In the genomic region with DNA sequence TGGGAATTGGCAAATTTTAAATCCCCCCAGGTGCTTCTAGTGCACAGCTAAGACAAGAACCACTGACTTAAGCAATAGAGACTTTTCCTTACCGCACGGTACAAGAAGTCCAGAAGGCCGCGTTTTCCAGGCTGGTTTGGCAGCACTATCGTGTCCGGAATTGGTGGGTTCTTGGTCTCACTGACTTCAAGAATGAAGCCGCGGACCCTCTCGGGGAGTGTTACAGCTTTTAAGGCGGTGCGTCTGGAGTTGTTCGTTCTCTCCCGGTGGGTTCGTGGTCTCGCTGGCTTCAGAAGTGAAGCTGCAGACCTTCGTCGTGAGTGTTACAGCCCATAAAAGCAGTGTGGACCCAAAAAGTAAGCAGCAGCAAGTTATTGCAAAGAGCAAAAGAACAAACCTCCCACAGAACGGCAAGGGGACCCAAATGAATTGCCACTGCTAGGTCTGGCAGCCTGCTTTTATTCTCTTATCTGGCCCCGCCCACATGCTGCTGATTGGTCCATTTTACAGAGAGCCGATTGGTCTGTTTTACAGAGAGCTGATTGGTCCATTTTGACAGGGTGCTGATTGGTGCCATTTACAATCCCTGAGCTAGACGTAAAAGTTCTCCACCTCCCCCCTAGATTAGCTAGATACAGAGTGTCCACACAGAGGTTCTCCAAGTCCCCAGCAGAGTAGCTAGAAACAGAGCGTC, we compare ENCODE assay signal across 28 cellular contexts.
"Had no signal": no experiment of that assay in that cellular context is flagged by ENCODE, and none has a peak within 500 bp of the region (broad histone marks: within the 10 kb centered on the region; RNA-seq: fewer than 3 reads in every experiment).

No MANE protein-coding gene starts in this region.

- H3K4me3 ChIP-seq: ascending aorta, body of pancreas, SK-N-MC had no signal

- H3K9me3 Mint-ChIP-seq: activated naive CD4-positive, alpha-beta T cell treated with anti-CD3 and anti-CD28 coated beads, Interleukin-2, amount 10 ng/mL, durations not matched to agents 7 days and 5 days; activated T-helper 17 cell treated with anti-CD3 and anti-CD28 coated beads, Interleukin-2, amount 50 U/mL, for 72 hours; T-cell had no signal

- H3K27ac Mint-ChIP-seq: activated naive CD4-positive, alpha-beta T cell treated with anti-CD3 and anti-CD28 coated beads, Interleukin-2, amount 10 ng/mL, durations not matched to agents 7 days and 5 days; activated T-helper 17 cell treated with anti-CD3 and anti-CD28 coated beads, Interleukin-2, amount 50 U/mL, for 72 hours; T-cell had no signal

- H3K4me1 ChIP-seq: ascending aorta, body of pancreas had no signal

- DNase-seq: activated CD4-positive, alpha-beta T cell treated with anti-CD3 and anti-CD28 coated beads, Interleukin-2, amount 50 U/mL, for 48 hours; activated CD4-positive, CD25-positive, alpha-beta regulatory T cell; activated gamma-delta T cell treated with Interleukin-2 at 50 U/mL for 16 hours; activated naive CD4-positive, alpha-beta T cell treated with anti-CD3 and anti-CD28 coated beads, Interleukin-2, amount 10 ng/mL, durations not matched to agents 7 days and 5 days; activated T-cell treated with anti-CD3 and anti-CD28 coated beads for 4 hours; body of pancreas; central memory CD4-positive, alpha-beta T cell; IMR-90; KG1; NCI-H1092 treated with DMSO at 0.1 percent for 48 hours; NCI-H1417 treated with DMSO at 0.1 percent for 48 hours; NCI-H1694; NCI-H2029; NCI-H2107; NCI-H2171 treated with DMSO at 0.1 percent for 48 hours; NCI-H226; NCI-H510A; NCI-H526 treated with DMSO at 0.1 percent for 48 hours; NCI-H82; OCI-M1; T-cell; T-helper 2 cell; T1000 had no signal

- H3K4me3 Mint-ChIP-seq: activated naive CD4-positive, alpha-beta T cell treated with anti-CD3 and anti-CD28 coated beads, Interleukin-2, amount 10 ng/mL, durations not matched to agents 7 days and 5 days; activated T-helper 17 cell treated with anti-CD3 and anti-CD28 coated beads, Interleukin-2, amount 50 U/mL, for 72 hours; T-cell had no signal

- H3K27ac ChIP-seq: ascending aorta, body of pancreas, SK-N-MC had no signal

- H3K36me3 ChIP-seq: ascending aorta had no signal

- H3K27me3 ChIP-seq: ascending aorta, body of pancreas had no signal

- H3K9me3 ChIP-seq: ascending aorta, body of pancreas had no signal

- H3K36me3 Mint-ChIP-seq: activated naive CD4-positive, alpha-beta T cell treated with anti-CD3 and anti-CD28 coated beads, Interleukin-2, amount 10 ng/mL, durations not matched to agents 7 days and 5 days; T-cell had no signal

- H3K4me1 Mint-ChIP-seq: activated naive CD4-positive, alpha-beta T cell treated with anti-CD3 and anti-CD28 coated beads, Interleukin-2, amount 10 ng/mL, durations not matched to agents 7 days and 5 days; activated T-helper 17 cell treated with anti-CD3 and anti-CD28 coated beads, Interleukin-2, amount 50 U/mL, for 72 hours; T-cell had no signal

- ATAC-seq: activated T-helper 17 cell treated with anti-CD3 and anti-CD28 coated beads, Interleukin-2, amount 50 U/mL, for 72 hours; body of pancreas; Panc1; Right ventricle myocardium inferior; T-cell had no signal
